Comparison of ENCODE assay signal across 20 cellular contexts in the genomic region with DNA sequence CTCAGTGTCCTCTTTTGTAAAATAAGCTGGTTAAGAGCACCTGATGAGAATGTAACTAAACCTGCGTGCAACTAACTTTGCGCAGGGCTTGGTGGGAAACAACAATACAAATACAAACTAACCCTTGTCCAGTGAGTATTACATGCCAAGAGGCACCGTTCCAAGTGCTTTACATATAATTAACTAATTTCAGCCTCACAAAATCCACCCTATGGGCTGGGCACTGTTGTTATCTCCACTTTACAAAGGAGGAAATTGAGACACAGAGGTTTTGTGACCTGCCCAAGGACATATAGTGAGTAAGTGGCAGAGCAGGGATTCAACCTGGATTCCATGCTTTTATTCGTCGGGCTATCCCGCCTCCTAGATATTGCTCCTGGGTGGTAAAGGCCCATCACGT. TPM values are rescaled to one million over a fixed set of nuclear protein-coding genes. Genes with fewer than 3 reads are reported as not detected.
DNase-seq lines count a peak whose midpoint lies in the region; ATAC-seq, FAIRE-seq and TF ChIP-seq lines count a peak whose summit lies in the region.
"Had no signal": no experiment of that assay in that cellular context is flagged by ENCODE, and none has a peak within 500 bp of the region (broad histone marks: within the 10 kb centered on the region; RNA-seq: fewer than 3 reads in every experiment).

No MANE protein-coding gene starts in this region.

- TF ChIP-seq CTCF in cardiac muscle cell (IDR thresholded peaks at IDR 0.05; ENCODE audit: low read depth, low read length) (no peak), heart right ventricle (IDR thresholded peaks at IDR 0.05) (no peak), liver (IDR thresholded peaks at IDR 0.05; ENCODE audit: low read depth, low read length, missing input control) (no peak), pancreas (IDR thresholded peaks at IDR 0.05) (no peak), ascending aorta (IDR thresholded peaks at IDR 0.05) (no peak)

- intact Hi-C loops in heart right ventricle (cut with DNase I): loop anchor here in 1 of 10 donors (5.0 kb wide), 1 partner anchor 45 kb away; no protein-coding TSS in a partner anchor
- intact Hi-C loops in pancreas (cut with DNase I): no loop called here
- intact Hi-C loops in ascending aorta (cut with DNase I): no loop called here

- ATAC-seq in heart right ventricle (no peak), pancreas (peak; percentile 33 to 70 (median 50))
- ATAC-seq: activated T-cell treated with anti-CD3 and anti-CD28 coated beads, Interleukin-2, amount 50 U/mL, for 72 hours; GM23338; stimulated activated naive CD8-positive, alpha-beta T cell treated with anti-CD3 and anti-CD28 coated beads, Interleukin-15, amount 100 ng/mL, for 72 hours had no signal

- H3K27ac ChIP-seq in cardiac muscle cell (peak overlapping the region; percentile 3), heart right ventricle (peak overlapping the region in 2 of 10 donors; percentile 0 to 79), liver (ENCODE audit: low read depth in 1 of 2, low read length in 2 of 2) (peak overlapping the region; percentile 52 to 81), pancreas (peak overlapping the region; percentile 4 to 86 (median 60)), ascending aorta (no peak overlapping the region)
- H3K27ac ChIP-seq: SJCRH30 had no signal

- peak overlapping the region in 1 of 2 donors; percentile 46 for H3K9ac ChIP-seq in liver (ENCODE audit: low read depth in 1 of 2, low read length in 2 of 2)
- H3K9ac ChIP-seq: parathyroid adenoma had no signal

- FAIRE-seq in pancreas (lab: Jason Lieb, UNC): no peak

- H3K4me1 ChIP-seq in cardiac muscle cell (ENCODE audit: low read depth) (no peaks in the 10 kb centered on the region), heart right ventricle (peaks cover 10 to 64% (median 33%) of the 10 kb centered on the region in 9 donors), liver (ENCODE audit: control insufficient read depth in 4 of 4, insufficient read depth in 4 of 4, low read length in 3 of 4) (peaks cover 25 to 69% (median 62%) of the 10 kb centered on the region in 4 donors), pancreas (peaks cover 33 to 42% (median 39%) of the 10 kb centered on the region in 3 donors), ascending aorta (peaks cover 6 to 9% of the 10 kb centered on the region in 2 donors), HAP-1 (no peaks in the 10 kb centered on the region)
- H3K4me1 ChIP-seq: Caco-2, SJCRH30 had no signal

- H3K27me3 ChIP-seq in cardiac muscle cell (no peaks in the 10 kb centered on the region), heart right ventricle (no peaks in the 10 kb centered on the region), liver (ENCODE audit: control insufficient read depth in 4 of 4, insufficient read depth in 4 of 4, low read length in 3 of 4) (no peaks in the 10 kb centered on the region), pancreas (no peaks in the 10 kb centered on the region), ascending aorta (no peaks in the 10 kb centered on the region), HAP-1 (ENCODE audit: low read depth) (no peaks in the 10 kb centered on the region)
- H3K27me3 ChIP-seq: right atrium auricular region, SJCRH30 had no signal

- DNase-seq in cardiac muscle cell (ENCODE audit: low read depth in 1 of 2, low spot score in 1 of 2): no peak
- no peak for DNase-seq in heart right ventricle
- peak in 1 of 6 donors; percentile 33 for DNase-seq in pancreas
- no peak for DNase-seq in amygdala (lab: John Stamatoyannopoulos, UW)
- DNase-seq in ascending aorta (ENCODE audit: low spot score in 2 of 2): no peak
- no peak for DNase-seq in HAP-1 (ENCODE audit: low spot score in 2 of 2)
- no peak for DNase-seq in activated CD4-positive, alpha-beta T cell treated with anti-CD3 and anti-CD28 coated beads, Interleukin-2, amount 50 U/mL, for 48 hours
- DNase-seq: activated CD4-positive, alpha-beta T cell treated with anti-CD3 and anti-CD28 coated beads for 4 hours; activated T-cell treated with anti-CD3 and anti-CD28 coated beads, Interleukin-2, amount 50 U/mL, for 72 hours; Caco-2; central memory CD4-positive, alpha-beta T cell; DND-41; Karpas-422; NCI-H1694; SJCRH30; stimulated activated naive CD8-positive, alpha-beta T cell treated with anti-CD3 and anti-CD28 coated beads, Interleukin-15, amount 100 ng/mL, for 72 hours had no signal

- no peaks in the 10 kb centered on the region for H3K9me3 ChIP-seq in cardiac muscle cell (ENCODE audit: low read depth)
- no peaks in the 10 kb centered on the region for H3K9me3 ChIP-seq in heart right ventricle
- no peaks in the 10 kb centered on the region for H3K9me3 ChIP-seq in liver (ENCODE audit: control insufficient read depth in 4 of 4, low read length in 3 of 4)
- no peaks in the 10 kb centered on the region for H3K9me3 ChIP-seq in pancreas
- no peaks in the 10 kb centered on the region for H3K9me3 ChIP-seq in ascending aorta
- no peaks in the 10 kb centered on the region for H3K9me3 ChIP-seq in HAP-1
- H3K9me3 ChIP-seq: Caco-2, right atrium auricular region, SJCRH30 had no signal

- H3K4me3 ChIP-seq in cardiac muscle cell (no peak overlapping the region), heart right ventricle (no peak overlapping the region), liver (ENCODE audit: low read depth in 1 of 3, low read length in 3 of 3) (no peak overlapping the region), pancreas (no peak overlapping the region), ascending aorta (no peak overlapping the region), HAP-1 (no peak overlapping the region)
- H3K4me3 ChIP-seq: GM23338, right atrium auricular region, SJCRH30 had no signal

- in situ Hi-C loops in HAP-1 (cut with MboI; ENCODE audit: low sequenced_read_pairs): no loop called here

- 82 to 88% methylated on average over 7 of the region's 7 CpGs for WGBS in heart right ventricle, 2 donors
- WGBS in liver: 39% methylated on average over 7 of the region's 7 CpGs
- WGBS in pancreas, 2 donors: 22 to 24% methylated on average over 7 of the region's 7 CpGs

- peaks cover 80% of the 10 kb centered on the region for H3K36me3 ChIP-seq in cardiac muscle cell
- peaks cover 0 to 100% (median 23%) of the 10 kb centered on the region in 9 donors for H3K36me3 ChIP-seq in heart right ventricle
- peaks cover 0 to 11% (median 5%) of the 10 kb centered on the region in 4 donors for H3K36me3 ChIP-seq in liver (ENCODE audit: control insufficient read depth in 4 of 4, insufficient read depth in 3 of 4, low read depth in 1 of 4, low read length in 3 of 4)
- H3K36me3 ChIP-seq in pancreas: no peaks in the 10 kb centered on the region
- H3K36me3 ChIP-seq in ascending aorta: peaks cover 81 to 98% of the 10 kb centered on the region in 2 donors
- H3K36me3 ChIP-seq in HAP-1 (replicated peaks): peaks cover 50% of the 10 kb centered on the region

- no peak for TF ChIP-seq RAD21 in liver (IDR thresholded peaks at IDR 0.05)

TF ChIP-seq in liver, 16 proteins besides CTCF, POLR2A, EP300 and RAD21:
- peak; percentile 56 for TF ChIP-seq YY1 (IDR thresholded peaks at IDR 0.05)
- no peak for TF ChIP-seq EGR1 (IDR thresholded peaks at IDR 0.05; ENCODE audit: low read depth in 2 of 2)
- no peak for TF ChIP-seq ATF3 (IDR thresholded peaks at IDR 0.05)
- peak; percentile 33 for TF ChIP-seq MAX (IDR thresholded peaks at IDR 0.05)
- no peak for TF ChIP-seq TAF1 (conservative IDR thresholded peaks at IDR 0.05)
- no peak for TF ChIP-seq FOXA1 (IDR thresholded peaks at IDR 0.05)
- no peak for TF ChIP-seq NR2F2 (IDR thresholded peaks at IDR 0.05)
- TF ChIP-seq RXRA (IDR thresholded peaks at IDR 0.05): peak in 1 of 2 donors; percentile 79
- no peak for TF ChIP-seq GABPA (IDR thresholded peaks at IDR 0.05 in 1 of 2, conservative IDR thresholded peaks at IDR 0.05 in 1 of 2)
- no peak for TF ChIP-seq JUND (IDR thresholded peaks at IDR 0.05)
- no peak for TF ChIP-seq FOXA2 (IDR thresholded peaks at IDR 0.05)
- TF ChIP-seq, protein P1, sequence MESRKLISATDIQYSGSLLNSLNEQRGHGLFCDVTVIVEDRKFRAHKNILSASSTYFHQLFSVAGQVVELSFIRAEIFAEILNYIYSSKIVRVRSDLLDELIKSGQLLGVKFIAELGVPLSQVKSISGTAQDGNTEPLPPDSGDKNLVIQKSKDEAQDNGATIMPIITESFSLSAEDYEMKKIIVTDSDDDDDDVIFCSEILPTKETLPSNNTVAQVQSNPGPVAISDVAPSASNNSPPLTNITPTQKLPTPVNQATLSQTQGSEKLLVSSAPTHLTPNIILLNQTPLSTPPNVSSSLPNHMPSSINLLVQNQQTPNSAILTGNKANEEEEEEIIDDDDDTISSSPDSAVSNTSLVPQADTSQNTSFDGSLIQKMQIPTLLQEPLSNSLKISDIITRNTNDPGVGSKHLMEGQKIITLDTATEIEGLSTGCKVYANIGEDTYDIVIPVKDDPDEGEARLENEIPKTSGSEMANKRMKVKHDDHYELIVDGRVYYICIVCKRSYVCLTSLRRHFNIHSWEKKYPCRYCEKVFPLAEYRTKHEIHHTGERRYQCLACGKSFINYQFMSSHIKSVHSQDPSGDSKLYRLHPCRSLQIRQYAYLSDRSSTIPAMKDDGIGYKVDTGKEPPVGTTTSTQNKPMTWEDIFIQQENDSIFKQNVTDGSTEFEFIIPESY (IDR thresholded peaks at IDR 0.05): no peak
- no peak for TF ChIP-seq HNF4G (IDR thresholded peaks at IDR 0.05)
- TF ChIP-seq HNF4A (conservative IDR thresholded peaks at IDR 0.05): peak; percentile 18 to 72

RNA-seq across cellular contexts. Expression of gene TNIP1, which starts 26.2 kb away (rescaled TPM):
- total RNA-seq in cardiac muscle cell: 134 and 147 TPM in 2 replicates
- polyA plus RNA-seq in cardiac muscle cell: 94.9 and 104 TPM in 2 replicates
- total RNA-seq in heart right ventricle: 100 to 1,000 TPM; 113 to 130 (median 125) TPM
- polyA plus RNA-seq in heart right ventricle: 10 to 100 TPM; 63.8 to 78.1 TPM
- total RNA-seq in liver: 100 to 1,000 TPM in 1 of 2 donors, 10 to 100 TPM in 1; 50.9 to 101 TPM
- polyA plus RNA-seq in liver: 10 to 100 TPM; 33.2 to 45.1 TPM
- total RNA-seq in pancreas: 100 to 1,000 TPM in 1 of 6 donors, 10 to 100 TPM in 5; 66.3 to 118 (median 71.0) TPM
- polyA plus RNA-seq in pancreas: 10 to 100 TPM; 36.4 to 54.7 TPM
- total RNA-seq in ascending aorta: 54.6 TPM

RNA-seq across cellular contexts. Expression of gene ANXA6, which starts 50.5 kb away (rescaled TPM):
- total RNA-seq in cardiac muscle cell (628 and 658 TPM in 2 replicates), heart right ventricle (100 to 1,000 TPM; 182 to 275 (median 219) TPM), liver (100 to 1,000 TPM; 137 to 215 TPM), pancreas (10 to 100 TPM; 39.6 to 70.8 (median 48.7) TPM), ascending aorta (334 TPM)
- polyA plus RNA-seq in cardiac muscle cell (404 and 448 TPM in 2 replicates), heart right ventricle (100 to 1,000 TPM; 137 to 162 TPM), liver (100 to 1,000 TPM in 1 of 2 donors, 10 to 100 TPM in 1; 52.7 to 116 TPM), pancreas (10 to 100 TPM; 37.0 to 64.2 TPM)

Comparison
In these comparisons a context has a peak if more than half of its experiments do, and no peak if none do; other contexts are left out.
1. H3K27ac ChIP-seq: peak in cardiac muscle cell (single experiment), liver (2 of 2) and pancreas (4 of 4); none in ascending aorta (0 of 2).
2. ATAC-seq: peak in pancreas (4 of 4); none in heart right ventricle (0 of 8).